In genomic region chr5:660491-661030, GRCh38 we compare ENCODE assay signal across 22 cellular contexts.
"Had no signal": no experiment of that assay in that cellular context is flagged by ENCODE, and none has a peak within 500 bp of the region (broad histone marks: within the 10 kb centered on the region; RNA-seq: fewer than 3 reads in every experiment).

No MANE protein-coding gene starts in this region.

- H3K27me3 Mint-ChIP-seq: natural killer cell treated with Interleukin-12 subunit alpha and Interleukin-12 subunit beta and Interleukin-15 and Interleukin-18, amount 100 ng/mL, for 72 hours had no signal

- H3K27me3 ChIP-seq: cardiac muscle cell, colonic mucosa, left lung, neural progenitor cell, suprapubic skin, tibial nerve, upper lobe of right lung had no signal

- H3K36me3 ChIP-seq: colonic mucosa, neural progenitor cell, prostate gland had no signal

- H2AFZ ChIP-seq: neural progenitor cell, parathyroid adenoma had no signal

- DNase-seq: cerebellar nuclear complex; colonic mucosa; effector CD8-positive, alpha-beta T cell; foreskin melanocyte; hippocampal formation; kidney glomerular epithelial cell; left lung; mesenchymal stem cell; midbrain; occipital lobe; stimulated activated CD4-positive, alpha-beta T cell treated with anti-CD3 and anti-CD28 coated beads, Interleukin-2, amount 100 ng/mL, for 24 hours; stimulated activated naive CD4-positive, alpha-beta T cell treated with Interleukin-2 at 50 U/mL for 16 hours; upper lobe of right lung had no signal

- H3K9me3 Mint-ChIP-seq: natural killer cell treated with Interleukin-12 subunit alpha and Interleukin-12 subunit beta and Interleukin-15 and Interleukin-18, amount 100 ng/mL, for 72 hours had no signal

- ATAC-seq: left lung; natural killer cell treated with Interleukin-12 subunit alpha and Interleukin-12 subunit beta and Interleukin-15 and Interleukin-18, amount 100 ng/mL, for 72 hours; sciatic nerve; upper lobe of right lung had no signal

- H3K9ac ChIP-seq: neural progenitor cell, parathyroid adenoma had no signal

- H3K4me3 ChIP-seq: cardiac muscle cell, colonic mucosa, left lung, lung, neural progenitor cell, prostate gland, suprapubic skin, tibial nerve, upper lobe of right lung had no signal

- H3K4me2 ChIP-seq: neural progenitor cell had no signal

- H3K4me3 Mint-ChIP-seq: natural killer cell treated with Interleukin-12 subunit alpha and Interleukin-12 subunit beta and Interleukin-15 and Interleukin-18, amount 100 ng/mL, for 72 hours had no signal

- H3K27ac ChIP-seq: cardiac muscle cell, colonic mucosa, left lung, neural progenitor cell, parathyroid adenoma, prostate gland, suprapubic skin, tibial nerve, upper lobe of right lung had no signal

- H3K27ac Mint-ChIP-seq: natural killer cell treated with Interleukin-12 subunit alpha and Interleukin-12 subunit beta and Interleukin-15 and Interleukin-18, amount 100 ng/mL, for 72 hours; neural progenitor cell had no signal

- H3K9me3 ChIP-seq: colonic mucosa, left lung, prostate gland, suprapubic skin, upper lobe of right lung had no signal

- H3K4me1 ChIP-seq: left lung, neural progenitor cell, parathyroid adenoma, prostate gland, tibial nerve, upper lobe of right lung had no signal
